1 cellular context compared by ENCODE assay signal in the genomic region with DNA sequence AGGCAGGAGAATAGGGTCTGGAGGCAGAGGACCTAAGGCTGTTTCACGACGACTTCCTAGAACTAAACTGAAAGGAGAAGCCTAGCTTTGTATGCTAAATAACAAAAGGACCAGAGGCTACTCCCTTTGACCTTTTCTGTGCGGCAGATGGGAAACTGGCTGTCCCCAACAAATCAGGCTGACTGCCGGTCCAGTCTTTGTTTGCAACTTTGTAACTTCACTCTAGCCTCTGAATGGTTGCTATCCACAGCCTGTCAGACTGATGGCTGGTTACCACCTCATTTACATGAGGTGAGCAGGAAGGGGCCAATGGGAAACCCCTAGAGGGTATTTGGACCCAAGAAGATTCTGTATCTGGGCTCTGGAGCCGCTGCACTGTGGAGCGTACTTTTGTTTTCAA.
TF ChIP-seq lines count a peak whose summit lies in the region.

No MANE protein-coding gene starts in this region.

TF ChIP-seq in H1, 55 proteins besides CTCF, POLR2A, EP300 and RAD21:
- TF ChIP-seq SP1 (IDR thresholded peaks at IDR 0.05; ENCODE audit: low read depth, low read length) = no peak
- TF ChIP-seq GTF2F1 (IDR thresholded peaks at IDR 0.05; ENCODE audit: borderline replicate concordance, low read depth, low read length) = no peak
- no peak for TF ChIP-seq EGR1 (IDR thresholded peaks at IDR 0.05; ENCODE audit: borderline replicate concordance, low read depth, low read length)
TF ChIP-seq in H1: peak in this region for 0.
